Comparison of ENCODE assay signal across 1 cellular context in the genomic region with DNA sequence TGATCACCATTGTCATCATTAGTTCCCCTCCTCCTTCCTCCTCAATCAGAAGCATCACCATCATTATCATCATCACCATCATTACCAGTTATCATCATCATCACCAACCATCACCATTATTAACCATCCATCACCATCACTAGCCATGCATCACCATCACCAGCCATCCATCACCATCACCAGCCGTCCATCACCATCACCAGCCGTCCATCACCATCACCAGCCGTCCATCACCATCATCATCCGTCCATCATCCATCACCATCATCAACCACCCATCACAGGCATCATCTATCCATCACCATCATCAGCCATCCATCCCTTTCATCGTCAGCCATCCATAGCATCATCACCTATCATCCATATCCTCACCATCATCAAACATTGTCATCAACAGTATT.
TF ChIP-seq lines count a peak whose summit lies in the region.

No MANE protein-coding gene starts in this region.

TF ChIP-seq in HepG2, 621 proteins besides CTCF, POLR2A, EP300 and RAD21 (continued from another document):
- TF ChIP-seq GMEB2 (CRISPR knock-in tag; IDR thresholded peaks at IDR 0.05; ENCODE audit: low read depth) (no peak), REPIN1 (CRISPR knock-in tag; IDR thresholded peaks at IDR 0.05; ENCODE audit: borderline replicate concordance, low read depth) (no peak), NFRKB (IDR thresholded peaks at IDR 0.05) (0 out of 2 replicates have a peak, but pooled peaks have one; percentile 44), PTBP1 (IDR thresholded peaks at IDR 0.05; ENCODE audit: low read depth, low read length, poor library complexity, severe bottlenecking) (no peak), RAD51 (IDR thresholded peaks at IDR 0.05; ENCODE audit: borderline replicate concordance) (0 out of 2 replicates have a peak, but pooled peaks have one; percentile 15), JUNB (CRISPR knock-in tag; IDR thresholded peaks at IDR 0.05; ENCODE audit: borderline replicate concordance) (0 out of 2 replicates have a peak, but pooled peaks have one; percentile 37), FOXA1 (IDR thresholded peaks at IDR 0.05) (peak; percentile 47), FOXA1 (CRISPR knock-in tag; IDR thresholded peaks at IDR 0.05) (no peak), ATF4 (CRISPR knock-in tag; IDR thresholded peaks at IDR 0.05) (0 out of 4 replicates have a peak, but pooled peaks of 1 of the 2 experiments have one; percentile 16), NBN (conservative IDR thresholded peaks at IDR 0.05) (0 out of 2 replicates have a peak, but pooled peaks have one; percentile 41), ATF7 (IDR thresholded peaks at IDR 0.05) (peak; percentile 11; the same call in 1 of the 2 replicates), ATF7 (CRISPR knock-in tag; IDR thresholded peaks at IDR 0.05) (no peak), FOXK2 (IDR thresholded peaks at IDR 0.05) (peak; percentile 44; the same call in 1 of the 2 replicates), IKZF1 (IDR thresholded peaks at IDR 0.05) (peak; percentile 92; the same call in 1 of the 2 replicates), CREB1 (IDR thresholded peaks at IDR 0.05) (peak; percentile 90), CREB1 (CRISPR knock-in tag; IDR thresholded peaks at IDR 0.05) (no peak)
- TF ChIP-seq, protein P1, sequence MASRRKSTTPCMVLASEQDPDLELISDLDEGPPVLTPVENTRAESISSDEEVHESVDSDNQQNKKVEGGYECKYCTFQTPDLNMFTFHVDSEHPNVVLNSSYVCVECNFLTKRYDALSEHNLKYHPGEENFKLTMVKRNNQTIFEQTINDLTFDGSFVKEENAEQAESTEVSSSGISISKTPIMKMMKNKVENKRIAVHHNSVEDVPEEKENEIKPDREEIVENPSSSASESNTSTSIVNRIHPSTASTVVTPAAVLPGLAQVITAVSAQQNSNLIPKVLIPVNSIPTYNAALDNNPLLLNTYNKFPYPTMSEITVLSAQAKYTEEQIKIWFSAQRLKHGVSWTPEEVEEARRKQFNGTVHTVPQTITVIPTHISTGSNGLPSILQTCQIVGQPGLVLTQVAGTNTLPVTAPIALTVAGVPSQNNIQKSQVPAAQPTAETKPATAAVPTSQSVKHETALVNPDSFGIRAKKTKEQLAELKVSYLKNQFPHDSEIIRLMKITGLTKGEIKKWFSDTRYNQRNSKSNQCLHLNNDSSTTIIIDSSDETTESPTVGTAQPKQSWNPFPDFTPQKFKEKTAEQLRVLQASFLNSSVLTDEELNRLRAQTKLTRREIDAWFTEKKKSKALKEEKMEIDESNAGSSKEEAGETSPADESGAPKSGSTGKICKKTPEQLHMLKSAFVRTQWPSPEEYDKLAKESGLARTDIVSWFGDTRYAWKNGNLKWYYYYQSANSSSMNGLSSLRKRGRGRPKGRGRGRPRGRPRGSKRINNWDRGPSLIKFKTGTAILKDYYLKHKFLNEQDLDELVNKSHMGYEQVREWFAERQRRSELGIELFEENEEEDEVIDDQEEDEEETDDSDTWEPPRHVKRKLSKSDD (CRISPR knock-in tag; IDR thresholded peaks at IDR 0.05; ENCODE audit: low read depth), result peak; percentile 19; the same call in 1 of the 2 replicates
- TF ChIP-seq, protein P2, sequence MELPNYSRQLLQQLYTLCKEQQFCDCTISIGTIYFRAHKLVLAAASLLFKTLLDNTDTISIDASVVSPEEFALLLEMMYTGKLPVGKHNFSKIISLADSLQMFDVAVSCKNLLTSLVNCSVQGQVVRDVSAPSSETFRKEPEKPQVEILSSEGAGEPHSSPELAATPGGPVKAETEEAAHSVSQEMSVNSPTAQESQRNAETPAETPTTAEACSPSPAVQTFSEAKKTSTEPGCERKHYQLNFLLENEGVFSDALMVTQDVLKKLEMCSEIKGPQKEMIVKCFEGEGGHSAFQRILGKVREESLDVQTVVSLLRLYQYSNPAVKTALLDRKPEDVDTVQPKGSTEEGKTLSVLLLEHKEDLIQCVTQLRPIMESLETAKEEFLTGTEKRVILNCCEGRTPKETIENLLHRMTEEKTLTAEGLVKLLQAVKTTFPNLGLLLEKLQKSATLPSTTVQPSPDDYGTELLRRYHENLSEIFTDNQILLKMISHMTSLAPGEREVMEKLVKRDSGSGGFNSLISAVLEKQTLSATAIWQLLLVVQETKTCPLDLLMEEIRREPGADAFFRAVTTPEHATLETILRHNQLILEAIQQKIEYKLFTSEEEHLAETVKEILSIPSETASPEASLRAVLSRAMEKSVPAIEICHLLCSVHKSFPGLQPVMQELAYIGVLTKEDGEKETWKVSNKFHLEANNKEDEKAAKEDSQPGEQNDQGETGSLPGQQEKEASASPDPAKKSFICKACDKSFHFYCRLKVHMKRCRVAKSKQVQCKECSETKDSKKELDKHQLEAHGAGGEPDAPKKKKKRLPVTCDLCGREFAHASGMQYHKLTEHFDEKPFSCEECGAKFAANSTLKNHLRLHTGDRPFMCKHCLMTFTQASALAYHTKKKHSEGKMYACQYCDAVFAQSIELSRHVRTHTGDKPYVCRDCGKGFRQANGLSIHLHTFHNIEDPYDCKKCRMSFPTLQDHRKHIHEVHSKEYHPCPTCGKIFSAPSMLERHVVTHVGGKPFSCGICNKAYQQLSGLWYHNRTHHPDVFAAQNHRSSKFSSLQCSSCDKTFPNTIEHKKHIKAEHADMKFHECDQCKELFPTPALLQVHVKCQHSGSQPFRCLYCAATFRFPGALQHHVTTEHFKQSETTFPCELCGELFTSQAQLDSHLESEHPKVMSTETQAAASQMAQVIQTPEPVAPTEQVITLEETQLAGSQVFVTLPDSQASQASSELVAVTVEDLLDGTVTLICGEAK (IDR thresholded peaks at IDR 0.05), result 0 out of 2 replicates have a peak, but pooled peaks have one; percentile 17
- TF ChIP-seq, protein P2 (CRISPR knock-in tag; IDR thresholded peaks at IDR 0.05), result no peak
TF ChIP-seq in HepG2: peak in this region for 15.
